In genomic region chr21:44692798-44693512, GRCh38 we compare ENCODE assay signal across 35 cellular contexts. TPM values are rescaled to one million over a fixed set of nuclear protein-coding genes. Genes with fewer than 3 reads are reported as not detected.
"Had no signal": no experiment of that assay in that cellular context is flagged by ENCODE, and none has a peak within 500 bp of the region (broad histone marks: within the 10 kb centered on the region; RNA-seq: fewer than 3 reads in every experiment).

No MANE protein-coding gene starts in this region.

- H3K4me3 ChIP-seq: coronary artery, esophagus muscularis mucosa, gastrocnemius medialis, heart left ventricle had no signal

- H3K36me3 ChIP-seq: brain microvascular endothelial cell, esophagus muscularis mucosa, gastrocnemius medialis, heart left ventricle, WERI-Rb-1 had no signal

- H3K4me1 ChIP-seq: esophagus muscularis mucosa, foreskin keratinocyte, gastrocnemius medialis had no signal

- DNase-seq: activated CD4-positive, alpha-beta T cell treated with anti-CD3 and anti-CD28 coated beads for 36 hours; activated CD4-positive, alpha-beta T cell treated with anti-CD3 and anti-CD28 coated beads, Interleukin-2, amount 50 U/mL, for 1 hour; activated CD4-positive, alpha-beta T cell treated with anti-CD3 and anti-CD28 coated beads, Interleukin-2, amount 50 U/mL, for 48 hours; activated CD4-positive, CD25-positive, alpha-beta regulatory T cell; activated CD4-positive, CD25-positive, alpha-beta regulatory T cell treated with anti-CD3 and anti-CD28 coated beads, Interleukin-2, amount 50 U/mL, for 72 hours; activated CD8-positive, alpha-beta memory T cell treated with anti-CD3 and anti-CD28 coated beads for 24 hours; activated CD8-positive, alpha-beta T cell treated with anti-CD3 and anti-CD28 coated beads for 36 hours; activated effector memory CD4-positive, alpha-beta T cell treated with Interleukin-2 at 50 U/mL for 16 hours; activated gamma-delta T cell treated with Interleukin-2 at 50 U/mL for 16 hours; activated naive CD4-positive, alpha-beta T cell treated with anti-CD3 and anti-CD28 coated beads, Interleukin-2, amount 50 U/mL, for 16 hours; activated naive CD4-positive, alpha-beta T cell treated with Interleukin-2 at 50 U/mL for 16 hours; activated T-cell treated with anti-CD3 and anti-CD28 coated beads, Interleukin-2, amount 50 U/mL, for 4 hours; amniotic stem cell; anterior cingulate cortex; brain microvascular endothelial cell; dermis blood vessel endothelial cell; effector CD4-positive, alpha-beta T cell; effector memory CD8-positive, alpha-beta T cell; erythroblast; foreskin keratinocyte; gastrocnemius medialis; glutamatergic neuron; heart left ventricle; T-cell; T1000; WERI-Rb-1 had no signal

- H3K27ac ChIP-seq: brain microvascular endothelial cell, coronary artery, esophagus muscularis mucosa, foreskin keratinocyte, gastrocnemius medialis, heart left ventricle, WERI-Rb-1 had no signal

- ATAC-seq: activated CD4-positive, alpha-beta T cell treated with anti-CD3 and anti-CD28 coated beads for 36 hours; activated CD8-positive, alpha-beta T cell treated with anti-CD3 and anti-CD28 coated beads for 36 hours; activated T-cell treated with anti-CD3 and anti-CD28 coated beads, Interleukin-2, amount 50 U/mL, for 4 hours; activated T-helper 17 cell treated with anti-CD3 and anti-CD28 coated beads, Interleukin-2, amount 50 U/mL, for 72 hours; effector memory CD8-positive, alpha-beta T cell; foreskin keratinocyte; gastrocnemius medialis; heart left ventricle; T-cell had no signal

- FAIRE-seq: astrocyte, bronchial epithelial cell had no signal

RNA-seq across cellular contexts. Expression of gene KRTAP10-12, which starts 4.0 kb away (rescaled TPM):
- total RNA-seq: activated CD4-positive, alpha-beta T cell treated with anti-CD3 and anti-CD28 coated beads for 36 hours; activated CD8-positive, alpha-beta T cell treated with anti-CD3 and anti-CD28 coated beads for 36 hours; activated T-cell treated with anti-CD3 and anti-CD28 coated beads, Interleukin-2, amount 50 U/mL, for 4 hours; activated T-helper 17 cell treated with anti-CD3 and anti-CD28 coated beads, Interleukin-2, amount 50 U/mL, for 72 hours; astrocyte; bronchial epithelial cell; cardiac septum; cerebellum; dermis blood vessel endothelial cell; esophagus muscularis mucosa; foreskin keratinocyte; gastrocnemius medialis; heart left ventricle; T-cell; T-helper 2 cell treated with Interferon-gamma antibody and Interleukin-4, amounts not matched to agents 100 ng/mL and 5 ng/mL, for 36 hours had no signal
- polyA plus RNA-seq: adipose tissue, foreskin keratinocyte, heart left ventricle had no signal

RNA-seq across cellular contexts. Expression of gene KRTAP12-1, which starts 11.0 kb away (rescaled TPM):
- total RNA-seq: activated CD4-positive, alpha-beta T cell treated with anti-CD3 and anti-CD28 coated beads for 36 hours; activated CD8-positive, alpha-beta T cell treated with anti-CD3 and anti-CD28 coated beads for 36 hours; activated T-cell treated with anti-CD3 and anti-CD28 coated beads, Interleukin-2, amount 50 U/mL, for 4 hours; activated T-helper 17 cell treated with anti-CD3 and anti-CD28 coated beads, Interleukin-2, amount 50 U/mL, for 72 hours; astrocyte; bronchial epithelial cell; cardiac septum; cerebellum; dermis blood vessel endothelial cell; esophagus muscularis mucosa; foreskin keratinocyte; gastrocnemius medialis; heart left ventricle; T-cell; T-helper 2 cell treated with Interferon-gamma antibody and Interleukin-4, amounts not matched to agents 100 ng/mL and 5 ng/mL, for 36 hours had no signal
- polyA plus RNA-seq: adipose tissue, foreskin keratinocyte, heart left ventricle had no signal

RNA-seq across cellular contexts. Expression of gene TSPEAR, which starts 18.4 kb away (rescaled TPM):
- total RNA-seq: activated CD4-positive, alpha-beta T cell treated with anti-CD3 and anti-CD28 coated beads for 36 hours; activated CD8-positive, alpha-beta T cell treated with anti-CD3 and anti-CD28 coated beads for 36 hours; activated T-cell treated with anti-CD3 and anti-CD28 coated beads, Interleukin-2, amount 50 U/mL, for 4 hours; astrocyte; bronchial epithelial cell; cardiac septum; foreskin keratinocyte; gastrocnemius medialis; T-cell; T-helper 2 cell treated with Interferon-gamma antibody and Interleukin-4, amounts not matched to agents 100 ng/mL and 5 ng/mL, for 36 hours had no signal
- polyA plus RNA-seq: foreskin keratinocyte had no signal

RNA-seq across cellular contexts. Expression of gene KRTAP12-2, which starts 26.2 kb away (rescaled TPM):
- total RNA-seq: activated CD4-positive, alpha-beta T cell treated with anti-CD3 and anti-CD28 coated beads for 36 hours; activated CD8-positive, alpha-beta T cell treated with anti-CD3 and anti-CD28 coated beads for 36 hours; activated T-cell treated with anti-CD3 and anti-CD28 coated beads, Interleukin-2, amount 50 U/mL, for 4 hours; activated T-helper 17 cell treated with anti-CD3 and anti-CD28 coated beads, Interleukin-2, amount 50 U/mL, for 72 hours; astrocyte; bronchial epithelial cell; cardiac septum; cerebellum; dermis blood vessel endothelial cell; esophagus muscularis mucosa; foreskin keratinocyte; gastrocnemius medialis; heart left ventricle; T-cell; T-helper 2 cell treated with Interferon-gamma antibody and Interleukin-4, amounts not matched to agents 100 ng/mL and 5 ng/mL, for 36 hours had no signal
- polyA plus RNA-seq: foreskin keratinocyte, heart left ventricle had no signal

RNA-seq across cellular contexts. Expression of gene KRTAP12-3, which starts 35.2 kb away (rescaled TPM):
- total RNA-seq: activated CD4-positive, alpha-beta T cell treated with anti-CD3 and anti-CD28 coated beads for 36 hours; activated CD8-positive, alpha-beta T cell treated with anti-CD3 and anti-CD28 coated beads for 36 hours; activated T-cell treated with anti-CD3 and anti-CD28 coated beads, Interleukin-2, amount 50 U/mL, for 4 hours; activated T-helper 17 cell treated with anti-CD3 and anti-CD28 coated beads, Interleukin-2, amount 50 U/mL, for 72 hours; astrocyte; bronchial epithelial cell; cardiac septum; cerebellum; dermis blood vessel endothelial cell; esophagus muscularis mucosa; foreskin keratinocyte; gastrocnemius medialis; heart left ventricle; T-cell; T-helper 2 cell treated with Interferon-gamma antibody and Interleukin-4, amounts not matched to agents 100 ng/mL and 5 ng/mL, for 36 hours had no signal
- polyA plus RNA-seq: adipose tissue, foreskin keratinocyte, heart left ventricle had no signal
